Comparison of ENCODE assay signal across 34 cellular contexts in genomic region chr5:133527311-133527710, GRCh38.
DNase-seq lines count a peak whose midpoint lies in the region; ATAC-seq and TF ChIP-seq lines count a peak whose summit lies in the region.
"Had no signal": no experiment of that assay in that cellular context is flagged by ENCODE, and none has a peak within 500 bp of the region (broad histone marks: within the 10 kb centered on the region; RNA-seq: fewer than 3 reads in every experiment).

No MANE protein-coding gene starts in this region.

- H3K9me3 Mint-ChIP-seq in activated CD8-positive, alpha-beta T cell treated with anti-CD3 and anti-CD28 coated beads, Interleukin-2, amount 10 ng/mL, durations not matched to agents 7 days and 5 days (ENCODE audit: insufficient read depth): no peaks in the 10 kb centered on the region
- no peaks in the 10 kb centered on the region for H3K9me3 Mint-ChIP-seq in activated CD8-positive, alpha-beta T cell treated with anti-CD3 and anti-CD28 coated beads for 36 hours
- no peaks in the 10 kb centered on the region for H3K9me3 Mint-ChIP-seq in mesothelial cell of epicardium
- H3K9me3 Mint-ChIP-seq: activated CD4-positive, alpha-beta memory T cell treated with anti-CD3 and anti-CD28 coated beads for 36 hours; activated T-helper 1 cell treated with anti-CD3 and anti-CD28 coated beads, Interleukin-12 subunit alpha, Interleukin-12 subunit beta, Interleukin-2, Interleukin-4 antibody, amounts not matched to agents 30 ng/mL and 10 ng/mL and 1 ng/mL, durations not matched to agents 14 hours and 24 hours and 36 hours; natural killer cell; stimulated activated effector memory CD8-positive, alpha-beta T cell treated with anti-CD3 and anti-CD28 coated beads, Interleukin-12 subunit alpha, Interleukin-12 subunit beta, amount 100 ng/mL, for 72 hours; T-helper 2 cell treated with Interferon-gamma antibody and Interleukin-4, amounts not matched to agents 5 μg/mL and 100 μg/mL, for 36 hours had no signal

- CTCF ChIA-PET in activated CD8-positive, alpha-beta T cell treated with anti-CD3 and anti-CD28 coated beads, Interleukin-2, amount 10 ng/mL, durations not matched to agents 7 days and 5 days (lab: Charles Lee): interaction anchor here (1.6 kb wide), 1 partner anchor 39 kb away, joined by 4 read pairs; no protein-coding TSS in a partner anchor
- CTCF ChIA-PET in activated CD8-positive, alpha-beta T cell treated with anti-CD3 and anti-CD28 coated beads for 36 hours (lab: Charles Lee): no interaction called here

- peaks cover 8% of the 10 kb centered on the region for H3K27me3 Mint-ChIP-seq in activated CD8-positive, alpha-beta T cell treated with anti-CD3 and anti-CD28 coated beads, Interleukin-2, amount 10 ng/mL, durations not matched to agents 7 days and 5 days (ENCODE audit: low read depth)
- peaks cover 2% of the 10 kb centered on the region for H3K27me3 Mint-ChIP-seq in activated CD8-positive, alpha-beta T cell treated with anti-CD3 and anti-CD28 coated beads for 36 hours
- no peaks in the 10 kb centered on the region for H3K27me3 Mint-ChIP-seq in mesothelial cell of epicardium (ENCODE audit: low read depth)

- H3K36me3 Mint-ChIP-seq in activated CD8-positive, alpha-beta T cell treated with anti-CD3 and anti-CD28 coated beads, Interleukin-2, amount 10 ng/mL, durations not matched to agents 7 days and 5 days (ENCODE audit: low read depth): no peaks in the 10 kb centered on the region
- no peaks in the 10 kb centered on the region for H3K36me3 Mint-ChIP-seq in activated CD8-positive, alpha-beta T cell treated with anti-CD3 and anti-CD28 coated beads for 36 hours (ENCODE audit: low read depth)
- H3K36me3 Mint-ChIP-seq in mesothelial cell of epicardium: no peaks in the 10 kb centered on the region
- H3K36me3 Mint-ChIP-seq: activated CD4-positive, alpha-beta memory T cell treated with anti-CD3 and anti-CD28 coated beads for 36 hours; CD14-positive monocyte; natural killer cell; stimulated activated effector memory CD8-positive, alpha-beta T cell treated with anti-CD3 and anti-CD28 coated beads, Interleukin-12 subunit alpha, Interleukin-12 subunit beta, amount 100 ng/mL, for 72 hours had no signal

- no peak overlapping the region for H3K4me3 ChIP-seq in epithelial cell of esophagus (ENCODE audit: low read length)
- H3K4me3 ChIP-seq: adrenal gland, colonic mucosa, transverse colon had no signal

- no peak for TF ChIP-seq CTCF in activated CD8-positive, alpha-beta T cell treated with anti-CD3 and anti-CD28 coated beads for 36 hours (IDR thresholded peaks at IDR 0.05)
- no peak for TF ChIP-seq CTCF in epithelial cell of esophagus (IDR thresholded peaks at IDR 0.05; ENCODE audit: insufficient read depth, low read depth, low read length, missing control alignments)
- no peak for TF ChIP-seq CTCF in mesothelial cell of epicardium (IDR thresholded peaks at IDR 0.05; ENCODE audit: unreplicated experiment)

- DNase-seq in activated CD8-positive, alpha-beta T cell treated with anti-CD3 and anti-CD28 coated beads, Interleukin-2, amount 10 ng/mL, durations not matched to agents 7 days and 5 days: peak; percentile 9
- no peak for DNase-seq in activated CD8-positive, alpha-beta T cell treated with anti-CD3 and anti-CD28 coated beads for 36 hours
- DNase-seq in epithelial cell of esophagus (ENCODE audit: low read depth) (peak; percentile 34), mesothelial cell of epicardium (ENCODE audit: low spot score in 2 of 2, unreplicated experiment in 2 of 2) (no peak), amniotic stem cell (lab: John Stamatoyannopoulos, UW) (no peak)
- no peak for DNase-seq in activated naive CD4-positive, alpha-beta T cell treated with anti-CD3 and anti-CD28 coated beads, Interleukin-2, amount 50 U/mL, for 16 hours
- DNase-seq: 8988T; activated CD4-positive, alpha-beta memory T cell treated with anti-CD3 and anti-CD28 coated beads for 36 hours; activated CD4-positive, alpha-beta T cell treated with anti-CD3 and anti-CD28 coated beads for 1 hour; activated CD8-positive, alpha-beta memory T cell treated with anti-CD3 and anti-CD28 coated beads, Interleukin-2, amount 50 U/mL, for 48 hours; activated naive CD4-positive, alpha-beta T cell treated with Interleukin-2 at 50 U/mL for 16 hours; adrenal gland; Calu3; colonic mucosa; DMS79; effector memory CD4-positive, alpha-beta T cell; foreskin fibroblast; GF-D8; GOT3; head of caudate nucleus; kidney; natural killer cell; NCI-H1417; NCI-H2029 treated with DMSO at 0.1 percent for 48 hours; NCI-H526; stimulated activated CD4-positive, alpha-beta T cell treated with anti-CD3 and anti-CD28 coated beads, Interleukin-15, amount 100 ng/mL, for 24 hours; transverse colon had no signal

- H3K4me3 Mint-ChIP-seq in activated CD8-positive, alpha-beta T cell treated with anti-CD3 and anti-CD28 coated beads, Interleukin-2, amount 10 ng/mL, durations not matched to agents 7 days and 5 days: no peak overlapping the region
- no peak overlapping the region for H3K4me3 Mint-ChIP-seq in activated CD8-positive, alpha-beta T cell treated with anti-CD3 and anti-CD28 coated beads for 36 hours
- H3K4me3 Mint-ChIP-seq in mesothelial cell of epicardium: no peak overlapping the region
- H3K4me3 Mint-ChIP-seq: activated CD4-positive, alpha-beta memory T cell treated with anti-CD3 and anti-CD28 coated beads for 36 hours; activated T-helper 1 cell treated with anti-CD3 and anti-CD28 coated beads, Interleukin-12 subunit alpha, Interleukin-12 subunit beta, Interleukin-2, Interleukin-4 antibody, amounts not matched to agents 30 ng/mL and 10 ng/mL and 1 ng/mL, durations not matched to agents 14 hours and 24 hours and 36 hours; CD14-positive monocyte; natural killer cell; stimulated activated effector memory CD8-positive, alpha-beta T cell treated with anti-CD3 and anti-CD28 coated beads, Interleukin-12 subunit alpha, Interleukin-12 subunit beta, amount 100 ng/mL, for 72 hours; T-helper 2 cell treated with Interferon-gamma antibody and Interleukin-4, amounts not matched to agents 5 μg/mL and 100 μg/mL, for 36 hours had no signal

- no peaks in the 10 kb centered on the region for H3K4me1 Mint-ChIP-seq in activated CD8-positive, alpha-beta T cell treated with anti-CD3 and anti-CD28 coated beads, Interleukin-2, amount 10 ng/mL, durations not matched to agents 7 days and 5 days (ENCODE audit: low read depth)
- no peaks in the 10 kb centered on the region for H3K4me1 Mint-ChIP-seq in activated CD8-positive, alpha-beta T cell treated with anti-CD3 and anti-CD28 coated beads for 36 hours (ENCODE audit: low read depth)
- H3K4me1 Mint-ChIP-seq in mesothelial cell of epicardium: peaks cover 36% of the 10 kb centered on the region
- H3K4me1 Mint-ChIP-seq: natural killer cell had no signal

- no peak overlapping the region for H3K27ac Mint-ChIP-seq in activated CD8-positive, alpha-beta T cell treated with anti-CD3 and anti-CD28 coated beads, Interleukin-2, amount 10 ng/mL, durations not matched to agents 7 days and 5 days
- H3K27ac Mint-ChIP-seq in activated CD8-positive, alpha-beta T cell treated with anti-CD3 and anti-CD28 coated beads for 36 hours: no peak overlapping the region
- H3K27ac Mint-ChIP-seq in mesothelial cell of epicardium: peak overlapping the region; percentile 87
- H3K27ac Mint-ChIP-seq: activated CD4-positive, alpha-beta memory T cell treated with anti-CD3 and anti-CD28 coated beads for 36 hours; activated T-helper 1 cell treated with anti-CD3 and anti-CD28 coated beads, Interleukin-12 subunit alpha, Interleukin-12 subunit beta, Interleukin-2, Interleukin-4 antibody, amounts not matched to agents 30 ng/mL and 10 ng/mL and 1 ng/mL, durations not matched to agents 14 hours and 24 hours and 36 hours; natural killer cell; stimulated activated effector memory CD8-positive, alpha-beta T cell treated with anti-CD3 and anti-CD28 coated beads, Interleukin-12 subunit alpha, Interleukin-12 subunit beta, amount 100 ng/mL, for 72 hours; T-helper 2 cell treated with Interferon-gamma antibody and Interleukin-4, amounts not matched to agents 5 μg/mL and 100 μg/mL, for 36 hours had no signal

- no peak for ATAC-seq in activated CD8-positive, alpha-beta T cell treated with anti-CD3 and anti-CD28 coated beads, Interleukin-2, amount 10 ng/mL, durations not matched to agents 7 days and 5 days
- no peak for ATAC-seq in activated CD8-positive, alpha-beta T cell treated with anti-CD3 and anti-CD28 coated beads for 36 hours
- ATAC-seq in GM21717 (IDR thresholded peaks at IDR 0.05; ENCODE audit: unreplicated experiment): no peak
- no peak for ATAC-seq in HG02840 (IDR thresholded peaks at IDR 0.05; ENCODE audit: low FRiP score, unreplicated experiment)
- ATAC-seq: natural killer cell; Right ventricle myocardium inferior; stimulated activated effector memory CD8-positive, alpha-beta T cell treated with anti-CD3 and anti-CD28 coated beads, Interleukin-12 subunit alpha, Interleukin-12 subunit beta, amount 100 ng/mL, for 72 hours had no signal

- intact Hi-C loops in activated CD8-positive, alpha-beta T cell treated with anti-CD3 and anti-CD28 coated beads for 36 hours (cut with micrococcal nuclease): no loop called here

- POLR2A ChIA-PET in activated CD8-positive, alpha-beta T cell treated with anti-CD3 and anti-CD28 coated beads, Interleukin-2, amount 10 ng/mL, durations not matched to agents 7 days and 5 days (lab: Charles Lee): no interaction called here
- POLR2A ChIA-PET in activated CD8-positive, alpha-beta T cell treated with anti-CD3 and anti-CD28 coated beads for 36 hours (lab: Charles Lee): interaction anchor here (1.0 kb wide), 1 partner anchor 80 kb away, joined by 3 read pairs; no protein-coding TSS in a partner anchor

Comparison
In these comparisons a context has a peak if more than half of its experiments do, and no peak if none do; other contexts are left out.
1. DNase-seq: peak in activated CD8-positive, alpha-beta T cell treated with anti-CD3 and anti-CD28 coated beads, Interleukin-2, amount 10 ng/mL, durations not matched to agents 7 days and 5 days (single experiment) and epithelial cell of esophagus (single experiment); none in activated CD8-positive, alpha-beta T cell treated with anti-CD3 and anti-CD28 coated beads for 36 hours (single experiment), mesothelial cell of epicardium (0 of 2), amniotic stem cell (single experiment) and activated naive CD4-positive, alpha-beta T cell treated with anti-CD3 and anti-CD28 coated beads, Interleukin-2, amount 50 U/mL, for 16 hours (single experiment).